Comparison of ENCODE assay signal across 1 cellular context in genomic region chr2:171792922-171793580, GRCh38.
TF ChIP-seq lines count a peak whose summit lies in the region.

No MANE protein-coding gene starts in this region.

TF ChIP-seq in GM12878, 131 proteins besides CTCF, POLR2A, EP300 and RAD21 (continued from another document):
- TF ChIP-seq BACH1 (IDR thresholded peaks at IDR 0.05; ENCODE audit: borderline replicate concordance) = no peak
- TF ChIP-seq PML (IDR thresholded peaks at IDR 0.05; ENCODE audit: low read length) = no peak
- no peak for TF ChIP-seq TCF12 (IDR thresholded peaks at IDR 0.05; ENCODE audit: low read depth, low read length)
- TF ChIP-seq, protein P1, sequence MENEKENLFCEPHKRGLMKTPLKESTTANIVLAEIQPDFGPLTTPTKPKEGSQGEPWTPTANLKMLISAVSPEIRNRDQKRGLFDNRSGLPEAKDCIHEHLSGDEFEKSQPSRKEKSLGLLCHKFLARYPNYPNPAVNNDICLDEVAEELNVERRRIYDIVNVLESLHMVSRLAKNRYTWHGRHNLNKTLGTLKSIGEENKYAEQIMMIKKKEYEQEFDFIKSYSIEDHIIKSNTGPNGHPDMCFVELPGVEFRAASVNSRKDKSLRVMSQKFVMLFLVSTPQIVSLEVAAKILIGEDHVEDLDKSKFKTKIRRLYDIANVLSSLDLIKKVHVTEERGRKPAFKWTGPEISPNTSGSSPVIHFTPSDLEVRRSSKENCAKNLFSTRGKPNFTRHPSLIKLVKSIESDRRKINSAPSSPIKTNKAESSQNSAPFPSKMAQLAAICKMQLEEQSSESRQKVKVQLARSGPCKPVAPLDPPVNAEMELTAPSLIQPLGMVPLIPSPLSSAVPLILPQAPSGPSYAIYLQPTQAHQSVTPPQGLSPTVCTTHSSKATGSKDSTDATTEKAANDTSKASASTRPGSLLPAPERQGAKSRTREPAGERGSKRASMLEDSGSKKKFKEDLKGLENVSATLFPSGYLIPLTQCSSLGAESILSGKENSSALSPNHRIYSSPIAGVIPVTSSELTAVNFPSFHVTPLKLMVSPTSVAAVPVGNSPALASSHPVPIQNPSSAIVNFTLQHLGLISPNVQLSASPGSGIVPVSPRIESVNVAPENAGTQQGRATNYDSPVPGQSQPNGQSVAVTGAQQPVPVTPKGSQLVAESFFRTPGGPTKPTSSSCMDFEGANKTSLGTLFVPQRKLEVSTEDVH (IDR thresholded peaks at IDR 0.05; ENCODE audit: low read depth, partially characterized antibody) = no peak
- TF ChIP-seq EZH2 (IDR thresholded peaks at IDR 0.05; ENCODE audit: borderline replicate concordance, control insufficient read depth, low read depth, low read length) = no peak
- TF ChIP-seq, protein P2, sequence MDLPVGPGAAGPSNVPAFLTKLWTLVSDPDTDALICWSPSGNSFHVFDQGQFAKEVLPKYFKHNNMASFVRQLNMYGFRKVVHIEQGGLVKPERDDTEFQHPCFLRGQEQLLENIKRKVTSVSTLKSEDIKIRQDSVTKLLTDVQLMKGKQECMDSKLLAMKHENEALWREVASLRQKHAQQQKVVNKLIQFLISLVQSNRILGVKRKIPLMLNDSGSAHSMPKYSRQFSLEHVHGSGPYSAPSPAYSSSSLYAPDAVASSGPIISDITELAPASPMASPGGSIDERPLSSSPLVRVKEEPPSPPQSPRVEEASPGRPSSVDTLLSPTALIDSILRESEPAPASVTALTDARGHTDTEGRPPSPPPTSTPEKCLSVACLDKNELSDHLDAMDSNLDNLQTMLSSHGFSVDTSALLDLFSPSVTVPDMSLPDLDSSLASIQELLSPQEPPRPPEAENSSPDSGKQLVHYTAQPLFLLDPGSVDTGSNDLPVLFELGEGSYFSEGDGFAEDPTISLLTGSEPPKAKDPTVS (IDR thresholded peaks at IDR 0.05; ENCODE audit: low read depth, low read length) = no peak
